ENCODE assay signal across 1 cellular context in the genomic region with DNA sequence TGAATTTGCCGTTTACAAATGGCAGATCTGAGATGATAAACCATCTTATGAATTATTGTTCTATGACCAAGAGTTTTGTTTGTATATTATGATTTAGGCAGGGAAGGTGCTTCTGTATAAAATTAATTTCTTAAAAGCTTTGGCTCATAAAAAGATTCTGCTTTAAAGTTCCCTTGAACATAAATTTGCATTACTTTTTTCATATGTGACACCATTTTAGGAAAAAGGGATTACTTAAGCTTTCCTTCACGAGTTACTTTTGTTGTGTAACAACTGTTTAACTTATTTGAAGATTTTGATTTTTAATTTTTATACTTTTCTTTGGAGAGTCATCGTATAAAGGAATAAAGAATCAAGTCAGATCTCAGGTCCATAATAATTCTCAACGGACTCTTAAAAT.
TF ChIP-seq lines count a peak whose summit lies in the region.

No MANE protein-coding gene starts in this region.

TF ChIP-seq in WTC11, 78 proteins besides CTCF, POLR2A, EP300 and RAD21 (continued from another document):
- TF ChIP-seq, protein P1, sequence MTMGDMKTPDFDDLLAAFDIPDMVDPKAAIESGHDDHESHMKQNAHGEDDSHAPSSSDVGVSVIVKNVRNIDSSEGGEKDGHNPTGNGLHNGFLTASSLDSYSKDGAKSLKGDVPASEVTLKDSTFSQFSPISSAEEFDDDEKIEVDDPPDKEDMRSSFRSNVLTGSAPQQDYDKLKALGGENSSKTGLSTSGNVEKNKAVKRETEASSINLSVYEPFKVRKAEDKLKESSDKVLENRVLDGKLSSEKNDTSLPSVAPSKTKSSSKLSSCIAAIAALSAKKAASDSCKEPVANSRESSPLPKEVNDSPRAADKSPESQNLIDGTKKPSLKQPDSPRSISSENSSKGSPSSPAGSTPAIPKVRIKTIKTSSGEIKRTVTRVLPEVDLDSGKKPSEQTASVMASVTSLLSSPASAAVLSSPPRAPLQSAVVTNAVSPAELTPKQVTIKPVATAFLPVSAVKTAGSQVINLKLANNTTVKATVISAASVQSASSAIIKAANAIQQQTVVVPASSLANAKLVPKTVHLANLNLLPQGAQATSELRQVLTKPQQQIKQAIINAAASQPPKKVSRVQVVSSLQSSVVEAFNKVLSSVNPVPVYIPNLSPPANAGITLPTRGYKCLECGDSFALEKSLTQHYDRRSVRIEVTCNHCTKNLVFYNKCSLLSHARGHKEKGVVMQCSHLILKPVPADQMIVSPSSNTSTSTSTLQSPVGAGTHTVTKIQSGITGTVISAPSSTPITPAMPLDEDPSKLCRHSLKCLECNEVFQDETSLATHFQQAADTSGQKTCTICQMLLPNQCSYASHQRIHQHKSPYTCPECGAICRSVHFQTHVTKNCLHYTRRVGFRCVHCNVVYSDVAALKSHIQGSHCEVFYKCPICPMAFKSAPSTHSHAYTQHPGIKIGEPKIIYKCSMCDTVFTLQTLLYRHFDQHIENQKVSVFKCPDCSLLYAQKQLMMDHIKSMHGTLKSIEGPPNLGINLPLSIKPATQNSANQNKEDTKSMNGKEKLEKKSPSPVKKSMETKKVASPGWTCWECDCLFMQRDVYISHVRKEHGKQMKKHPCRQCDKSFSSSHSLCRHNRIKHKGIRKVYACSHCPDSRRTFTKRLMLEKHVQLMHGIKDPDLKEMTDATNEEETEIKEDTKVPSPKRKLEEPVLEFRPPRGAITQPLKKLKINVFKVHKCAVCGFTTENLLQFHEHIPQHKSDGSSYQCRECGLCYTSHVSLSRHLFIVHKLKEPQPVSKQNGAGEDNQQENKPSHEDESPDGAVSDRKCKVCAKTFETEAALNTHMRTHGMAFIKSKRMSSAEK (CRISPR knock-in tag; IDR thresholded peaks at IDR 0.05; ENCODE audit: borderline replicate concordance), result no peak
- TF ChIP-seq KAT7 (CRISPR knock-in tag; IDR thresholded peaks at IDR 0.05; ENCODE audit: borderline replicate concordance), result no peak
- TF ChIP-seq NR1H2 (CRISPR knock-in tag; IDR thresholded peaks at IDR 0.05), result no peak
- TF ChIP-seq NFATC4 (CRISPR knock-in tag; IDR thresholded peaks at IDR 0.05), result no peak
- TF ChIP-seq ESRRA (CRISPR knock-in tag; IDR thresholded peaks at IDR 0.05; ENCODE audit: borderline replicate concordance), result no peak
- TF ChIP-seq, protein P2, sequence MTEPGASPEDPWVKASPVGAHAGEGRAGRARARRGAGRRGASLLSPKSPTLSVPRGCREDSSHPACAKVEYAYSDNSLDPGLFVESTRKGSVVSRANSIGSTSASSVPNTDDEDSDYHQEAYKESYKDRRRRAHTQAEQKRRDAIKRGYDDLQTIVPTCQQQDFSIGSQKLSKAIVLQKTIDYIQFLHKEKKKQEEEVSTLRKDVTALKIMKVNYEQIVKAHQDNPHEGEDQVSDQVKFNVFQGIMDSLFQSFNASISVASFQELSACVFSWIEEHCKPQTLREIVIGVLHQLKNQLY (CRISPR knock-in tag; IDR thresholded peaks at IDR 0.05), result no peak
- TF ChIP-seq NFE2L1 (CRISPR knock-in tag; IDR thresholded peaks at IDR 0.05), result no peak
